In the genomic region with DNA sequence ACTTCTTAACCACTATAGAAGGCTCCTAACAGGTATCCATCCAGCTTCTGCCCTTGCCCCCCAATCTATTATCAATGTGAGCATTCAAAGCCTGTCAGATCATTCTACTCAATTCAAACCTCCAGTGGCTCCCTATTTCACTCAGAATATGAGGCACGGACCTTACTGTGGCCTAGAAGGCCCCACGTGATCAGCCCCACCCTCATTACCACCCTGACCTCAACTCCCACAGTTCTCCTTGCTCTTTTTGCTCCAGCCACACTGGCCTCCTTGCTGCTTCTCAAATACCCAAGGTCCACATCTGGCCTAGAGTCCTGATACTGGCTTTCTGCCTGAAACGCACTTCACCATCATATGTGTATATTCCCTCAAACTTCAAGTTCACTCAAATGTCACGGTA, we compare ENCODE assay signal across 34 cellular contexts.
"Had no signal": no experiment of that assay in that cellular context is flagged by ENCODE, and none has a peak within 500 bp of the region (broad histone marks: within the 10 kb centered on the region; RNA-seq: fewer than 3 reads in every experiment).

No MANE protein-coding gene starts in this region.

- H3K27ac ChIP-seq: KMS-11 had no signal

- H3K9ac ChIP-seq: KMS-11 had no signal

- H3K4me2 ChIP-seq: KMS-11 had no signal

- H3K4me3 ChIP-seq: MG63 had no signal

- H3K9me3 ChIP-seq: MG63 had no signal

- DNase-seq: Karpas-422, Kasumi-1, MG63, MM.1S, MV-4-11, NCI-H1048, NCI-H1092, NCI-H1092 treated with DMSO at 0.1 percent for 48 hours, NCI-H1105, NCI-H1105 treated with DMSO at 0.1 percent for 48 hours, NCI-H1417, NCI-H1417 treated with DMSO at 0.1 percent for 48 hours, NCI-H1436, NCI-H1436 treated with DMSO at 0.1 percent for 48 hours, NCI-H146, NCI-H1694, NCI-H1694 treated with DMSO at 0.1 percent for 48 hours, NCI-H187, NCI-H187 treated with DMSO at 0.1 percent for 48 hours, NCI-H1930, NCI-H2029, NCI-H2029 treated with DMSO at 0.1 percent for 48 hours, NCI-H2081, NCI-H2081 treated with DMSO at 0.1 percent for 48 hours, NCI-H2107, NCI-H2171, NCI-H2171 treated with DMSO at 0.1 percent for 48 hours, NCI-H2227 treated with DMSO at 0.1 percent for 48 hours, NCI-H226, NCI-H345, NCI-H446, NCI-H446 treated with DMSO at 0.1 percent for 48 hours, NCI-H510A had no signal

- H3K36me3 ChIP-seq: MG63 had no signal

- H3K27me3 ChIP-seq: MG63 had no signal
